ENCODE assay signal across 7 cellular contexts in the genomic region with DNA sequence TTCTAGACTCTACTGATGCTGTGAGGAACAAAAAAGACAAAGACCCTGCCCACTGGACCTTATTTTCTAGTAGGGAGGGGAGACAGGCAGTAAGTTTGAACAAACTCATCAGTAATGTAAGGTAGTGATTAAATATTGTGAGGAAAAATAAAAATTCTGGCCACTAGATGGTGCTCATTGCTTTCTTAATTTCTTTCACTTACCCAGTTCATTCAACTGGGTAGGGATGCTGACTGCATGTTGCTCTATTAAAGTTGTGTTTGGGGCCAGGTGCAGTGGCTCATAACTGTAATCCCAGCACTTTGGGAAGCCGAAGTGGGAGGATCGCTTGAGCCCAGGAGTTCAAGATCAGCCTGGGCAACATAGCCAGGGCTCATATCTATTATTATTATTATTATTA. TPM values are rescaled to one million over a fixed set of nuclear protein-coding genes. Genes with fewer than 3 reads are reported as not detected.
A peak's percentile ranks its signal among the peaks of the same experiment; 100 is the strongest.
DNase-seq lines count a peak whose midpoint lies in the region; ATAC-seq, FAIRE-seq and TF ChIP-seq lines count a peak whose summit lies in the region.

No MANE protein-coding gene starts in this region.

- H3K4me2 ChIP-seq in K562 (ENCODE audit: insufficient read depth, low read length), result no peak overlapping the region

- no peak overlapping the region for H2AFZ ChIP-seq in K562 (ENCODE audit: low read depth, low read length)

- no peaks in the 10 kb centered on the region for H3K9me1 ChIP-seq in K562 (ENCODE audit: control insufficient read depth, insufficient read depth, low read length)

- WGBS in K562 (ENCODE audit: insufficient coverage, low coverage, missing lambda C conversion rate), result 6% methylated on average over 2 of the region's 2 CpGs

- peaks cover 0 to 3% of the 10 kb centered on the region in 2 experiments; a peak in 1 of 5 replicates for H3K27me3 ChIP-seq in K562 (ENCODE audit: control insufficient read depth in 2 of 2, insufficient read depth in 2 of 2, low read length in 2 of 2)
- no peaks in the 10 kb centered on the region for H3K27me3 ChIP-seq in thoracic aorta (replicated peaks; ENCODE audit: insufficient read depth)

- H3K36me3 ChIP-seq in K562 (ENCODE audit: control insufficient read depth, insufficient read depth, low read length) (no peaks in the 10 kb centered on the region), thoracic aorta (no peaks in the 10 kb centered on the region)

- CTCF ChIA-PET in K562 (lab: Yijun Ruan, JAX; ENCODE audit: low intra/inter-chr PET ratio), result interaction anchor here (1.5 to 3.0 kb wide), 3 partner anchors 360 to 764 kb away, joined by 3 to 19 read pairs (median 10); no protein-coding TSS in a partner anchor

- no peak overlapping the region for H3K4me3 ChIP-seq in K562
- H3K4me3 ChIP-seq in thoracic aorta, result no peak overlapping the region

- no peak for TF ChIP-seq EP300 in K562 (IDR thresholded peaks at IDR 0.05; ENCODE audit: low read length)

- no peaks in the 10 kb centered on the region for H3K79me2 ChIP-seq in K562 (ENCODE audit: control insufficient read depth, insufficient read depth, low read length)

- TF ChIP-seq POLR2A in K562 (conservative IDR thresholded peaks at IDR 0.05), result no peak

- H3K27ac ChIP-seq in K562 (ENCODE audit: extremely low read depth, low read depth, low read length) (no peak overlapping the region), thoracic aorta (no peak overlapping the region)

- POLR2A ChIA-PET in K562 (lab: Yijun Ruan, JAX), result no interaction called here

- peak; percentile 96 for FAIRE-seq in G401.6 (lab: Jason Lieb, UNC)
- peak; percentile 62 for FAIRE-seq in K562 (lab: Jason Lieb, UNC)

- no TSS peak for BruUV-seq in K562 (replicated peaks; lab: Mats Ljungman, UMichigan)

- TF ChIP-seq CTCF in K562 (IDR thresholded peaks at IDR 0.05 in 2 of 3, conservative IDR thresholded peaks at IDR 0.05 in 1 of 3; ENCODE audit: insufficient read depth in 2 of 3, low read depth in 1 of 3, low read length in 3 of 3), result peak; percentile 33 to 72 (median 35); a peak in 4 of 6 replicates
- TF ChIP-seq CTCF in thoracic aorta (IDR thresholded peaks at IDR 0.05), result peak; percentile 66

- H3K9ac ChIP-seq in K562 (ENCODE audit: insufficient read depth in 1 of 2, low read depth in 2 of 2, low read length in 2 of 2), result no peak overlapping the region

- TF ChIP-seq RAD21 in K562 (CRISPR knock-in tag; conservative IDR thresholded peaks at IDR 0.05 in 1 of 2, IDR thresholded peaks at IDR 0.05 in 1 of 2), result peak; percentile 78 to 82

- peak; percentile 54 for ATAC-seq in GM21367 (IDR thresholded peaks at IDR 0.05; ENCODE audit: unreplicated experiment)
- peak; percentile 78 for ATAC-seq in HG03565 (IDR thresholded peaks at IDR 0.05; ENCODE audit: unreplicated experiment)
- ATAC-seq in K562, result peak; percentile 93
- peak; percentile 73 for ATAC-seq in thoracic aorta (ENCODE audit: insufficient number of reproducible peaks, low FRiP score, low read depth)

- DNase-seq in NCI-H69 (lab: John Stamatoyannopoulos, UW), result peak; percentile 77
- DNase-seq in K562 (ENCODE audit: extremely low read depth in 1 of 4, low spot score in 3 of 4), result peak; percentile 38 to 74 (median 43)
- peak; percentile 58 for DNase-seq in iris pigment epithelial cell (ENCODE audit: low read depth)
- DNase-seq in thoracic aorta (ENCODE audit: low spot score), result no peak

- intact Hi-C loops in K562 (cut with micrococcal nuclease), result loop anchor here (1.0 to 5.0 kb wide), 3 partner anchors 89 to 457 kb away; no protein-coding TSS in a partner anchor

- H3K9me3 ChIP-seq in K562 (replicated peaks; ENCODE audit: control insufficient read depth, insufficient read depth, low read depth, low read length) (no peaks in the 10 kb centered on the region), thoracic aorta (no peaks in the 10 kb centered on the region)

- in situ Hi-C loops in K562 (cut with MboI), result no loop called here

- H3K4me1 ChIP-seq in K562 (replicated peaks in 1 of 2; ENCODE audit: control insufficient read depth in 2 of 2, insufficient read depth in 2 of 2, low read length in 2 of 2), result peaks cover 1% of the 10 kb centered on the region in 2 experiments; a peak in 2 of 5 replicates
- peaks cover 0 to under 1% of the 10 kb centered on the region in 2 donors for H3K4me1 ChIP-seq in thoracic aorta (ENCODE audit: control insufficient read depth in 1 of 2, low read depth in 2 of 2)

- H4K20me1 ChIP-seq in K562 (replicated peaks; ENCODE audit: control insufficient read depth, insufficient read depth, low read length), result no peaks in the 10 kb centered on the region

TF ChIP-seq in K562, 482 proteins besides CTCF, POLR2A, EP300 and RAD21 (continues in another document):
- TF ChIP-seq SMC3 (conservative IDR thresholded peaks at IDR 0.05; ENCODE audit: insufficient read depth, low read depth, low read length) (0 out of 2 replicates have a peak, but pooled peaks have one; percentile 3), HEY1 (CRISPR knock-in tag; IDR thresholded peaks at IDR 0.05; ENCODE audit: borderline replicate concordance) (no peak)

RNA-seq across cellular contexts. Expression of a gene that starts 6.3 kb away (rescaled TPM):
- 16.8 and 37.2 TPM in 2 replicates for total RNA-seq in K562 (2011; cell fraction: chromatin; rRNA removed; ENCODE audit: low replicate concordance)
- total RNA-seq in K562 (2011; cell fraction: nucleolus; rRNA removed), result 5.0 and 7.2 TPM in 2 replicates
- total RNA-seq in K562 (2011; cell fraction: nucleoplasm; rRNA removed), result 13.6 and 14.5 TPM in 2 replicates
- total RNA-seq in K562 (2014; rRNA removed) (19.2 and 19.8 TPM in 2 replicates), K562 (2014; rRNA removed; fragmentation: Illumina TruSeq; extraction: Trizol) (44.6 and 48.5 TPM in 2 replicates), K562 (2015; rRNA removed; fragmentation: Illumina TruSeq; extraction: Trizol) (31.7 and 33.7 TPM in 2 replicates), K562 (2021) (30.5 and 32.8 TPM in 2 replicates), thoracic aorta (10 to 100 TPM; 16.7 to 24.8 TPM)
- polyA plus RNA-seq in K562 (2011; rRNA removed) (34.3 and 60.3 TPM in 2 replicates), K562 (2014; fragmentation: Illumina TruSeq; extraction: Trizol) (38.4 and 47.6 TPM in 2 replicates), K562 (2014; fragmentation: Nextera tagmentation; extraction: Ambion mirVana) (10 to 100 TPM; 51.8 to 54.8 TPM), K562 (2014; rRNA removed) (36.3 and 37.4 TPM in 2 replicates)
- polyA plus RNA-seq in K562 (2011; cell fraction: cytosol; rRNA removed), result 13.0 and 21.2 TPM in 2 replicates
- polyA plus RNA-seq in K562 (2011; cell fraction: nucleus; rRNA removed), result 14.7 and 17.9 TPM in 2 replicates
- polyA plus RNA-seq in K562 (2012), result 25.7 and 30.4 TPM in 2 replicates
- polyA minus RNA-seq in K562 (2011; rRNA and poly(A)+ RNA removed), result 47.2 and 54.4 TPM in 2 replicates
- polyA minus RNA-seq in K562 (2011; cell fraction: cytosol; rRNA and poly(A)+ RNA removed), result 12.9 and 21.0 TPM in 2 replicates
- polyA minus RNA-seq in K562 (2011; cell fraction: nucleus; rRNA and poly(A)+ RNA removed), result 8.3 and 13.2 TPM in 2 replicates

RNA-seq across cellular contexts. Expression of a gene that starts 6.3 kb away (rescaled TPM):
- total RNA-seq in K562 (2011; cell fraction: chromatin; rRNA removed; ENCODE audit: low replicate concordance), result 12.3 and 38.0 TPM in 2 replicates
- total RNA-seq in K562 (2011; cell fraction: nucleolus; rRNA removed), result 6.8 and 8.6 TPM in 2 replicates
- total RNA-seq in K562 (2011; cell fraction: nucleoplasm; rRNA removed), result 17.7 and 24.4 TPM in 2 replicates
- total RNA-seq in K562 (2014; rRNA removed) (11.4 and 12.9 TPM in 2 replicates), K562 (2014; rRNA removed; fragmentation: Illumina TruSeq; extraction: Trizol) (21.2 and 24.9 TPM in 2 replicates), K562 (2015; rRNA removed; fragmentation: Illumina TruSeq; extraction: Trizol) (19.2 and 19.4 TPM in 2 replicates), K562 (2021) (19.0 and 21.8 TPM in 2 replicates), thoracic aorta (10 to 100 TPM; 17.6 to 26.2 TPM)
- polyA plus RNA-seq in K562 (2011; rRNA removed) (8.4 and 12.7 TPM in 2 replicates), K562 (2014; fragmentation: Illumina TruSeq; extraction: Trizol) (16.4 and 21.7 TPM in 2 replicates), K562 (2014; fragmentation: Nextera tagmentation; extraction: Ambion mirVana) (10 to 100 TPM; 12.3 to 13.0 TPM), K562 (2014; rRNA removed) (9.5 and 10.2 TPM in 2 replicates)
- 4.5 and 6.4 TPM in 2 replicates for polyA plus RNA-seq in K562 (2011; cell fraction: cytosol; rRNA removed)
- 7.3 and 7.4 TPM in 2 replicates for polyA plus RNA-seq in K562 (2011; cell fraction: nucleus; rRNA removed)
- 10.5 and 10.7 TPM in 2 replicates for polyA plus RNA-seq in K562 (2012)
- polyA minus RNA-seq in K562 (2011; rRNA and poly(A)+ RNA removed), result 23.2 and 24.0 TPM in 2 replicates
- 7.2 and 7.9 TPM in 2 replicates for polyA minus RNA-seq in K562 (2011; cell fraction: cytosol; rRNA and poly(A)+ RNA removed)
- polyA minus RNA-seq in K562 (2011; cell fraction: nucleus; rRNA and poly(A)+ RNA removed), result 10.4 and 13.1 TPM in 2 replicates

RNA-seq across cellular contexts. Expression of a gene that starts 23.9 kb away (rescaled TPM):
- total RNA-seq in K562 (2011; cell fraction: chromatin; rRNA removed; ENCODE audit: low replicate concordance), result not detected in 2 replicates
- total RNA-seq in K562 (2011; cell fraction: nucleolus; rRNA removed), result not detected in 2 replicates
- not detected in 2 replicates for total RNA-seq in K562 (2011; cell fraction: nucleoplasm; rRNA removed)
- total RNA-seq in K562 (2014; rRNA removed) (not detected in 2 replicates), K562 (2014; rRNA removed; fragmentation: Illumina TruSeq; extraction: Trizol) (0.11 TPM in 1 of 2 replicates, not detected in the other), K562 (2015; rRNA removed; fragmentation: Illumina TruSeq; extraction: Trizol) (0.14 TPM in 1 of 2 replicates, not detected in the other), K562 (2021) (0.22 TPM in 1 of 2 replicates, not detected in the other), thoracic aorta (10 to 100 TPM; 44.7 to 51.9 TPM)
- polyA plus RNA-seq in K562 (2011; rRNA removed) (0.05 and 0.11 TPM in 2 replicates), K562 (2014; fragmentation: Illumina TruSeq; extraction: Trizol) (0.07 TPM in 1 of 2 replicates, not detected in the other), K562 (2014; fragmentation: Nextera tagmentation; extraction: Ambion mirVana) (under 1 TPM in 1 of 2 experiments, not detected in 1; 0.07 TPM), K562 (2014; rRNA removed) (not detected in 2 replicates)
- 0.04 TPM in 1 of 2 replicates, not detected in the other for polyA plus RNA-seq in K562 (2011; cell fraction: cytosol; rRNA removed)
- polyA plus RNA-seq in K562 (2011; cell fraction: nucleus; rRNA removed), result 0.18 TPM in 1 of 2 replicates, not detected in the other
- polyA plus RNA-seq in K562 (2012), result 0.04 and 0.43 TPM in 2 replicates
- polyA minus RNA-seq in K562 (2011; rRNA and poly(A)+ RNA removed), result 0.51 TPM in 1 of 2 replicates, not detected in the other
- not detected in 2 replicates for polyA minus RNA-seq in K562 (2011; cell fraction: cytosol; rRNA and poly(A)+ RNA removed)
- polyA minus RNA-seq in K562 (2011; cell fraction: nucleus; rRNA and poly(A)+ RNA removed), result not detected in 2 replicates

Comparison
In these comparisons a context has a peak if more than half of its experiments do, and no peak if none do; other contexts are left out.
1. RNA of a gene that starts 23.9 kb away (total RNA-seq): 44.7 to 51.9 TPM in thoracic aorta; 0.11 to 0.22 TPM in K562; every median in the first group is over 10 times any median in the second.
2. Peak in every context shown above with its lines, with median percentiles within 50 percentile points of each other: ATAC-seq.